Comparison of ENCODE assay signal across 8 cellular contexts in genomic region chr16:70653809-70654771, GRCh38. TPM values are rescaled to one million over a fixed set of nuclear protein-coding genes. Genes with fewer than 3 reads are reported as not detected.
A peak's percentile ranks its signal among the peaks of the same experiment; 100 is the strongest.
DNase-seq lines count a peak whose midpoint lies in the region; ATAC-seq and TF ChIP-seq lines count a peak whose summit lies in the region.

No MANE protein-coding gene starts in this region.

- 3% methylated on average over 13 of the region's 35 CpGs for WGBS in right lobe of liver (ENCODE audit: insufficient coverage, low coverage, low lambda C conversion rate, missing lambda C conversion rate)

- POLR2A ChIA-PET in activated CD4-positive, alpha-beta T cell treated with anti-CD3 and anti-CD28 coated beads, Interleukin-2, amount 10 ng/mL, durations not matched to agents 7 days and 5 days (lab: Charles Lee): interaction anchor here (0.6 kb wide), 1 partner anchor 284 kb away, joined by 4 read pairs; no protein-coding TSS in a partner anchor

- TF ChIP-seq CTCF in right lobe of liver (IDR thresholded peaks at IDR 0.05): peak; percentile 83 to 96 (median 90)

- H3K4me3 ChIP-seq in right lobe of liver: peak overlapping the region in 1 of 3 donors; percentile 23

- intact Hi-C loops in dendritic cell treated with granulocyte-macrophage colony-stimulating factor and Interleukin-4, amounts not matched to agents 40 ng/mL and 50 ng/mL, for 4 days (cut with micrococcal nuclease): loop anchor here (5.0 to 10.0 kb wide), 2 partner anchors 279 to 322 kb away; no protein-coding TSS in a partner anchor
- intact Hi-C loops in right lobe of liver (cut with DNase I): loop anchor here in 1 of 2 donors (5.0 kb wide), 1 partner anchor 127 kb away; no protein-coding TSS in a partner anchor

- H3K4me1 ChIP-seq in right lobe of liver: peaks cover 0 to 4% (median under 1%) of the 10 kb centered on the region in 4 donors

- H3K27me3 Mint-ChIP-seq in activated CD4-positive, alpha-beta T cell treated with anti-CD3 and anti-CD28 coated beads, Interleukin-2, amount 10 ng/mL, durations not matched to agents 7 days and 5 days: no peaks in the 10 kb centered on the region
- H3K27me3 Mint-ChIP-seq in dendritic cell treated with granulocyte-macrophage colony-stimulating factor and Interleukin-4, amounts not matched to agents 40 ng/mL and 50 ng/mL, for 4 days: peaks cover 4% of the 10 kb centered on the region

- H3K4me1 Mint-ChIP-seq in activated CD4-positive, alpha-beta T cell treated with anti-CD3 and anti-CD28 coated beads, Interleukin-2, amount 10 ng/mL, durations not matched to agents 7 days and 5 days: peaks cover 7% of the 10 kb centered on the region
- H3K4me1 Mint-ChIP-seq in dendritic cell treated with granulocyte-macrophage colony-stimulating factor and Interleukin-4, amounts not matched to agents 40 ng/mL and 50 ng/mL, for 4 days (ENCODE audit: low read depth): peaks cover 6% of the 10 kb centered on the region

- H3K36me3 ChIP-seq in right lobe of liver: no peaks in the 10 kb centered on the region

- DNase-seq in COLO829 (ENCODE audit: low spot score): peak; percentile 45
- DNase-seq in NCI-H526 (lab: John Stamatoyannopoulos, UW): peak; percentile 52 to 61
- DNase-seq in activated CD4-positive, alpha-beta T cell treated with anti-CD3 and anti-CD28 coated beads, Interleukin-2, amount 10 ng/mL, durations not matched to agents 7 days and 5 days: peak; percentile 87
- DNase-seq in right lobe of liver: peak in 1 of 3 donors; percentile 80
- DNase-seq in stimulated activated CD4-positive, alpha-beta T cell treated with anti-CD3 and anti-CD28 coated beads, Interleukin-4, amount 100 ng/mL, for 24 hours: peak; percentile 82

- H3K27ac ChIP-seq in right lobe of liver: no peak overlapping the region

- H3K9me3 Mint-ChIP-seq in activated CD4-positive, alpha-beta T cell treated with anti-CD3 and anti-CD28 coated beads, Interleukin-2, amount 10 ng/mL, durations not matched to agents 7 days and 5 days: no peaks in the 10 kb centered on the region
- H3K9me3 Mint-ChIP-seq in dendritic cell treated with granulocyte-macrophage colony-stimulating factor and Interleukin-4, amounts not matched to agents 40 ng/mL and 50 ng/mL, for 4 days: no peaks in the 10 kb centered on the region

- H3K36me3 Mint-ChIP-seq in activated CD4-positive, alpha-beta T cell treated with anti-CD3 and anti-CD28 coated beads, Interleukin-2, amount 10 ng/mL, durations not matched to agents 7 days and 5 days (ENCODE audit: low read depth): no peaks in the 10 kb centered on the region
- H3K36me3 Mint-ChIP-seq in dendritic cell treated with granulocyte-macrophage colony-stimulating factor and Interleukin-4, amounts not matched to agents 40 ng/mL and 50 ng/mL, for 4 days (ENCODE audit: low read depth): no peaks in the 10 kb centered on the region

- H3K27ac Mint-ChIP-seq in activated CD4-positive, alpha-beta T cell treated with anti-CD3 and anti-CD28 coated beads, Interleukin-2, amount 10 ng/mL, durations not matched to agents 7 days and 5 days: peak overlapping the region; percentile 60
- H3K27ac Mint-ChIP-seq in dendritic cell treated with granulocyte-macrophage colony-stimulating factor and Interleukin-4, amounts not matched to agents 40 ng/mL and 50 ng/mL, for 4 days: peak overlapping the region; percentile 24

- TF ChIP-seq POLR2A in right lobe of liver (IDR thresholded peaks at IDR 0.05): no peak

- H3K9me3 ChIP-seq in right lobe of liver: no peaks in the 10 kb centered on the region

- no peaks in the 10 kb centered on the region for H3K27me3 ChIP-seq in right lobe of liver

- peak; percentile 66 for ATAC-seq in HG02798 (IDR thresholded peaks at IDR 0.05; ENCODE audit: poor library complexity, unreplicated experiment)
- ATAC-seq in right lobe of liver: peak; percentile 88 to 96 (median 90)
- ATAC-seq in GM18870 (IDR thresholded peaks at IDR 0.05; ENCODE audit: unreplicated experiment): no peak

- H3K4me3 Mint-ChIP-seq in activated CD4-positive, alpha-beta T cell treated with anti-CD3 and anti-CD28 coated beads, Interleukin-2, amount 10 ng/mL, durations not matched to agents 7 days and 5 days: peak overlapping the region; percentile 5
- peak overlapping the region; percentile 37 for H3K4me3 Mint-ChIP-seq in dendritic cell treated with granulocyte-macrophage colony-stimulating factor and Interleukin-4, amounts not matched to agents 40 ng/mL and 50 ng/mL, for 4 days

- CTCF ChIA-PET in activated CD4-positive, alpha-beta T cell treated with anti-CD3 and anti-CD28 coated beads, Interleukin-2, amount 10 ng/mL, durations not matched to agents 7 days and 5 days (lab: Charles Lee): interaction anchor here (0.6 to 2.2 kb wide), 11 partner anchors 11 to 904 kb away, joined by 3 to 12 read pairs (median 3); no protein-coding TSS in a partner anchor

RNA-seq across cellular contexts. Expression of gene IL34, which starts 7.7 kb away (rescaled TPM):
- not detected for total RNA-seq in activated CD4-positive, alpha-beta T cell treated with anti-CD3 and anti-CD28 coated beads, Interleukin-2, amount 10 ng/mL, durations not matched to agents 7 days and 5 days
- 1 to 10 TPM in 1 of 6 experiments, under 1 TPM in 5; 0.27 to 1.1 (median 0.49) TPM for total RNA-seq in right lobe of liver

RNA-seq across cellular contexts. Expression of gene MTSS2, which starts 31.8 kb away (rescaled TPM):
- total RNA-seq in activated CD4-positive, alpha-beta T cell treated with anti-CD3 and anti-CD28 coated beads, Interleukin-2, amount 10 ng/mL, durations not matched to agents 7 days and 5 days: 1 to 10 TPM; 7.1 to 9.2 TPM
- 100 to 1,000 TPM in 2 of 6 experiments, 10 to 100 TPM in 4; 28.5 to 117 (median 80.2) TPM for total RNA-seq in right lobe of liver
